2 cellular contexts compared by ENCODE assay signal in the genomic region with DNA sequence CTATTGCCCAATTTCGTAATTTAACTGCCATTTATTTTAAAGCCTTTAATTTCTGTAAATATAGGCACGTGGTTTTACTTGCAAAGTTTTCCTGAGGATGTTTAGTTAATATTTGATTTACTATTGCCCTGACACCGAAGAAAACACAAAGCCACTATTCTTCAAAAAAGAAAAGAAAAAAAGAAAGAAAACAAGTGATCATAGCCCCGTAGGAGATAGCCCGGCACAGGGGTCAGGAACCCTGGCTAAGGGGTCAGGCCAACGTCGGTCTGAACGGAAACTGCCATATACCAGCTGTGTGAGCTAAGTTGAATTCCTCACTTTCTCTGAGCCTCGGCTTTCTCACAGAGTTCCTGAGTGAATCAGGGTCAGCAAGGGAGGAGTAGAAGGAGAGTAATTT.
TF ChIP-seq lines count a peak whose summit lies in the region.

No MANE protein-coding gene starts in this region.

TF ChIP-seq in IMR-90, 13 proteins besides CTCF, POLR2A, EP300 and RAD21:
- no peak for TF ChIP-seq CEBPB (IDR thresholded peaks at IDR 0.05; ENCODE audit: low read depth, low read length)
- no peak for TF ChIP-seq BHLHE40 (IDR thresholded peaks at IDR 0.05; ENCODE audit: low read depth, low read length)
- TF ChIP-seq, protein P1, sequence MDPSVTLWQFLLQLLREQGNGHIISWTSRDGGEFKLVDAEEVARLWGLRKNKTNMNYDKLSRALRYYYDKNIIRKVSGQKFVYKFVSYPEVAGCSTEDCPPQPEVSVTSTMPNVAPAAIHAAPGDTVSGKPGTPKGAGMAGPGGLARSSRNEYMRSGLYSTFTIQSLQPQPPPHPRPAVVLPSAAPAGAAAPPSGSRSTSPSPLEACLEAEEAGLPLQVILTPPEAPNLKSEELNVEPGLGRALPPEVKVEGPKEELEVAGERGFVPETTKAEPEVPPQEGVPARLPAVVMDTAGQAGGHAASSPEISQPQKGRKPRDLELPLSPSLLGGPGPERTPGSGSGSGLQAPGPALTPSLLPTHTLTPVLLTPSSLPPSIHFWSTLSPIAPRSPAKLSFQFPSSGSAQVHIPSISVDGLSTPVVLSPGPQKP (IDR thresholded peaks at IDR 0.05; ENCODE audit: borderline replicate concordance, low read depth, low read length), result no peak
- no peak for TF ChIP-seq SMC3 (IDR thresholded peaks at IDR 0.05; ENCODE audit: low read depth, low read length)
TF ChIP-seq in IMR-90: peak in this region for 0.

TF ChIP-seq in neural cell, 6 proteins besides CTCF, POLR2A, EP300 and RAD21 (continued from another document):
- TF ChIP-seq, protein P2, sequence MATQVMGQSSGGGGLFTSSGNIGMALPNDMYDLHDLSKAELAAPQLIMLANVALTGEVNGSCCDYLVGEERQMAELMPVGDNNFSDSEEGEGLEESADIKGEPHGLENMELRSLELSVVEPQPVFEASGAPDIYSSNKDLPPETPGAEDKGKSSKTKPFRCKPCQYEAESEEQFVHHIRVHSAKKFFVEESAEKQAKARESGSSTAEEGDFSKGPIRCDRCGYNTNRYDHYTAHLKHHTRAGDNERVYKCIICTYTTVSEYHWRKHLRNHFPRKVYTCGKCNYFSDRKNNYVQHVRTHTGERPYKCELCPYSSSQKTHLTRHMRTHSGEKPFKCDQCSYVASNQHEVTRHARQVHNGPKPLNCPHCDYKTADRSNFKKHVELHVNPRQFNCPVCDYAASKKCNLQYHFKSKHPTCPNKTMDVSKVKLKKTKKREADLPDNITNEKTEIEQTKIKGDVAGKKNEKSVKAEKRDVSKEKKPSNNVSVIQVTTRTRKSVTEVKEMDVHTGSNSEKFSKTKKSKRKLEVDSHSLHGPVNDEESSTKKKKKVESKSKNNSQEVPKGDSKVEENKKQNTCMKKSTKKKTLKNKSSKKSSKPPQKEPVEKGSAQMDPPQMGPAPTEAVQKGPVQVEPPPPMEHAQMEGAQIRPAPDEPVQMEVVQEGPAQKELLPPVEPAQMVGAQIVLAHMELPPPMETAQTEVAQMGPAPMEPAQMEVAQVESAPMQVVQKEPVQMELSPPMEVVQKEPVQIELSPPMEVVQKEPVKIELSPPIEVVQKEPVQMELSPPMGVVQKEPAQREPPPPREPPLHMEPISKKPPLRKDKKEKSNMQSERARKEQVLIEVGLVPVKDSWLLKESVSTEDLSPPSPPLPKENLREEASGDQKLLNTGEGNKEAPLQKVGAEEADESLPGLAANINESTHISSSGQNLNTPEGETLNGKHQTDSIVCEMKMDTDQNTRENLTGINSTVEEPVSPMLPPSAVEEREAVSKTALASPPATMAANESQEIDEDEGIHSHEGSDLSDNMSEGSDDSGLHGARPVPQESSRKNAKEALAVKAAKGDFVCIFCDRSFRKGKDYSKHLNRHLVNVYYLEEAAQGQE (IDR thresholded peaks at IDR 0.05; ENCODE audit: borderline replicate concordance), result no peak
- TF ChIP-seq MXI1 (conservative IDR thresholded peaks at IDR 0.05; ENCODE audit: poor library complexity, severe bottlenecking) (no peak), SMC3 (conservative IDR thresholded peaks at IDR 0.05; ENCODE audit: poor library complexity) (no peak), EZH2 (IDR thresholded peaks at IDR 0.05; ENCODE audit: borderline replicate concordance, insufficient read depth, low read length, poor library complexity, severe bottlenecking) (no peak), POLR2AphosphoS5 (IDR thresholded peaks at IDR 0.05) (no peak)
